In the genomic region with DNA sequence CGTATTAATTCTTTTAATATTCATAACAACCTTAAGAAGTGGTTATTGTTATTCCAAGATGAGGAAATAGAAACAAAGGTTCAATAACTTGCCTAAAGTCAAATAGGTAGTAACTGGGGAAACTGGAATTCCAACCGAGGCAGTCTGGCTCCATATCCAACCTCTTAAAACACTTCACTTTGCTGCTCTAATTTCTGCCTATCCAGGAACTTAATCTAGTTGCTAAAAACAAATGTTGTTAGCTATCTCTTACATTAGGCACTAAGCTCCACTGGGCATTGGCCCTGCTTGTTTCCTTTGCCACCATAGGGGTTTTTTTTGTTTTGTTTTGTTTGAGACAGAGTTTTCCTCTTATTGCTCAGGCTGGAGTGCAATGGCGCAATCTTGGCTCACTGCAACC, we compare ENCODE assay signal across 1 cellular context.
TF ChIP-seq lines count a peak whose summit lies in the region.

No MANE protein-coding gene starts in this region.

TF ChIP-seq in GM23338, 12 proteins besides CTCF, POLR2A, EP300 and RAD21 (continued from another document):
- TF ChIP-seq ZNF114 (CRISPR knock-in tag; IDR thresholded peaks at IDR 0.05) (no peak), EZH2 (IDR thresholded peaks at IDR 0.05; ENCODE audit: low read depth, unreplicated experiment) (no peak), JUNB (IDR thresholded peaks at IDR 0.05; ENCODE audit: unreplicated experiment) (no peak), NANOG (IDR thresholded peaks at IDR 0.05; ENCODE audit: borderline replicate concordance) (no peak)
- TF ChIP-seq, protein P1, sequence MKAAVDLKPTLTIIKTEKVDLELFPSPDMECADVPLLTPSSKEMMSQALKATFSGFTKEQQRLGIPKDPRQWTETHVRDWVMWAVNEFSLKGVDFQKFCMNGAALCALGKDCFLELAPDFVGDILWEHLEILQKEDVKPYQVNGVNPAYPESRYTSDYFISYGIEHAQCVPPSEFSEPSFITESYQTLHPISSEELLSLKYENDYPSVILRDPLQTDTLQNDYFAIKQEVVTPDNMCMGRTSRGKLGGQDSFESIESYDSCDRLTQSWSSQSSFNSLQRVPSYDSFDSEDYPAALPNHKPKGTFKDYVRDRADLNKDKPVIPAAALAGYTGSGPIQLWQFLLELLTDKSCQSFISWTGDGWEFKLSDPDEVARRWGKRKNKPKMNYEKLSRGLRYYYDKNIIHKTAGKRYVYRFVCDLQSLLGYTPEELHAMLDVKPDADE (IDR thresholded peaks at IDR 0.05), result no peak
- TF ChIP-seq, protein P2, sequence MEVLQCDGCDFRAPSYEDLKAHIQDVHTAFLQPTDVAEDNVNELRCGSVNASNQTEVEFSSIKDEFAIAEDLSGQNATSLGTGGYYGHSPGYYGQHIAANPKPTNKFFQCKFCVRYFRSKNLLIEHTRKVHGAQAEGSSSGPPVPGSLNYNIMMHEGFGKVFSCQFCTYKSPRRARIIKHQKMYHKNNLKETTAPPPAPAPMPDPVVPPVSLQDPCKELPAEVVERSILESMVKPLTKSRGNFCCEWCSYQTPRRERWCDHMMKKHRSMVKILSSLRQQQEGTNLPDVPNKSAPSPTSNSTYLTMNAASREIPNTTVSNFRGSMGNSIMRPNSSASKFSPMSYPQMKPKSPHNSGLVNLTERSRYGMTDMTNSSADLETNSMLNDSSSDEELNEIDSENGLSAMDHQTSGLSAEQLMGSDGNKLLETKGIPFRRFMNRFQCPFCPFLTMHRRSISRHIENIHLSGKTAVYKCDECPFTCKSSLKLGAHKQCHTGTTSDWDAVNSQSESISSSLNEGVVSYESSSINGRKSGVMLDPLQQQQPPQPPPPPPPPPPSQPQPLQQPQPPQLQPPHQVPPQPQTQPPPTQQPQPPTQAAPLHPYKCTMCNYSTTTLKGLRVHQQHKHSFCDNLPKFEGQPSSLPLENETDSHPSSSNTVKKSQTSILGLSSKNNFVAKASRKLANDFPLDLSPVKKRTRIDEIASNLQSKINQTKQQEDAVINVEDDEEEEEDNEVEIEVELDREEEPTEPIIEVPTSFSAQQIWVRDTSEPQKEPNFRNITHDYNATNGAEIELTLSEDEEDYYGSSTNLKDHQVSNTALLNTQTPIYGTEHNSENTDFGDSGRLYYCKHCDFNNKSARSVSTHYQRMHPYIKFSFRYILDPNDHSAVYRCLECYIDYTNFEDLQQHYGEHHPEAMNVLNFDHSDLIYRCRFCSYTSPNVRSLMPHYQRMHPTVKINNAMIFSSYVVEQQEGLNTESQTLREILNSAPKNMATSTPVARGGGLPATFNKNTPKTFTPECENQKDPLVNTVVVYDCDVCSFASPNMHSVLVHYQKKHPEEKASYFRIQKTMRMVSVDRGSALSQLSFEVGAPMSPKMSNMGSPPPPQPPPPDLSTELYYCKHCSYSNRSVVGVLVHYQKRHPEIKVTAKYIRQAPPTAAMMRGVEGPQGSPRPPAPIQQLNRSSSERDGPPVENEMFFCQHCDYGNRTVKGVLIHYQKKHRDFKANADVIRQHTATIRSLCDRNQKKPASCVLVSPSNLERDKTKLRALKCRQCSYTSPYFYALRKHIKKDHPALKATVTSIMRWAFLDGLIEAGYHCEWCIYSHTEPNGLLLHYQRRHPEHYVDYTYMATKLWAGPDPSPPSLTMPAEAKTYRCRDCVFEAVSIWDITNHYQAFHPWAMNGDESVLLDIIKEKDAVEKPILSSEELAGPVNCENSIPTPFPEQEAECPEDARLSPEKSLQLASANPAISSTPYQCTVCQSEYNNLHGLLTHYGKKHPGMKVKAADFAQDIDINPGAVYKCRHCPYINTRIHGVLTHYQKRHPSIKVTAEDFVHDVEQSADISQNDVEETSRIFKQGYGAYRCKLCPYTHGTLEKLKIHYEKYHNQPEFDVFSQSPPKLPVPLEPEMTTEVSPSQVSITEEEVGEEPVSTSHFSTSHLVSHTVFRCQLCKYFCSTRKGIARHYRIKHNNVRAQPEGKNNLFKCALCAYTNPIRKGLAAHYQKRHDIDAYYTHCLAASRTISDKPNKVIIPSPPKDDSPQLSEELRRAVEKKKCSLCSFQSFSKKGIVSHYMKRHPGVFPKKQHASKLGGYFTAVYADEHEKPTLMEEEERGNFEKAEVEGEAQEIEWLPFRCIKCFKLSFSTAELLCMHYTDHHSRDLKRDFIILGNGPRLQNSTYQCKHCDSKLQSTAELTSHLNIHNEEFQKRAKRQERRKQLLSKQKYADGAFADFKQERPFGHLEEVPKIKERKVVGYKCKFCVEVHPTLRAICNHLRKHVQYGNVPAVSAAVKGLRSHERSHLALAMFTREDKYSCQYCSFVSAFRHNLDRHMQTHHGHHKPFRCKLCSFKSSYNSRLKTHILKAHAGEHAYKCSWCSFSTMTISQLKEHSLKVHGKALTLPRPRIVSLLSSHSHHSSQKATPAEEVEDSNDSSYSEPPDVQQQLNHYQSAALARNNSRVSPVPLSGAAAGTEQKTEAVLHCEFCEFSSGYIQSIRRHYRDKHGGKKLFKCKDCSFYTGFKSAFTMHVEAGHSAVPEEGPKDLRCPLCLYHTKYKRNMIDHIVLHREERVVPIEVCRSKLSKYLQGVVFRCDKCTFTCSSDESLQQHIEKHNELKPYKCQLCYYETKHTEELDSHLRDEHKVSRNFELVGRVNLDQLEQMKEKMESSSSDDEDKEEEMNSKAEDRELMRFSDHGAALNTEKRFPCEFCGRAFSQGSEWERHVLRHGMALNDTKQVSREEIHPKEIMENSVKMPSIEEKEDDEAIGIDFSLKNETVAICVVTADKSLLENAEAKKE (CRISPR knock-in tag; IDR thresholded peaks at IDR 0.05), result no peak
